Comparison of ENCODE assay signal across 8 cellular contexts in the genomic region with DNA sequence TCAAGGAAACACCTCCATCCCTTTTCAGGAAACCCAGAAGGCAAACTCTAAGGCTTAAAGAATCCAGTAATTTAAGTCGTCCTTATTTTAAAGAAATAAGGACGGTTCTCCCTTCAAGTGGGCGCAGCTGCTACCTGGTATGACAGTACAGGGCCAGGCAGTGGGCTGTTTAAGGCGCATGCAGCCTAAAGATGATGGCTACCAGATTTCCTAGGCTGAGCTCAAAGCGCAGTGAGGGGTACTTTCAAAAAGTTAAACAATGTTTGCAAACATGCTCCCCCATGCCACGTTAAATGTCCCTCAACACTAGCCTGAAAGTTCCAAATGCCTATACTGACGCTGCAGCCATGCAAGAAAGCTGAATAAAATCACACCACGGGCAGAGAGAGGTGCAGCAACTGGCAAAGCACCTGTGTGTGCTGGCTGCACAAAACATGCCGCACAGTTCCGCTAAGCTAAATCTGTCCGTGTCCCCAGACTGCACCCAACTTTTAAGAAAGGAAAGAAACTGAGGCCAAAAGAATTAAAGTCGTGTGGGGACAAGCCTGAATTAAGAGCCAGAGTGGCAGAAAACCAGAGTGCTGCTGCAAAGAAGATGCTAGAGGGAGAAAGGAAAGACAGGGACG. TPM values are rescaled to one million over a fixed set of nuclear protein-coding genes. Genes with fewer than 3 reads are reported as not detected.
DNase-seq lines count a peak whose midpoint lies in the region; ATAC-seq and TF ChIP-seq lines count a peak whose summit lies in the region.

No MANE protein-coding gene starts in this region.

- no peaks in the 10 kb centered on the region for H3K79me2 ChIP-seq in OCI-LY1 (ENCODE audit: insufficient read depth, low read length)

- TF ChIP-seq POLR2A in breast epithelium (IDR thresholded peaks at IDR 0.05): no peak

- H3K9ac ChIP-seq in OCI-LY1 (ENCODE audit: low read length) (peak overlapping the region; percentile 69), stomach smooth muscle (ENCODE audit: low read length in 2 of 2) (peak overlapping the region; percentile 69 to 76)

- intact Hi-C loops in breast epithelium (cut with DNase I; ENCODE audit: low total_unique reads): no loop called here

- TF ChIP-seq CTCF in OCI-LY1 (IDR thresholded peaks at IDR 0.05; ENCODE audit: low read length) (no peak), breast epithelium (IDR thresholded peaks at IDR 0.05) (no peak)

- H3K4me2 ChIP-seq in OCI-LY1 (ENCODE audit: low read length): peak overlapping the region; percentile 75

- no peaks in the 10 kb centered on the region for H3K36me3 ChIP-seq in OCI-LY1 (ENCODE audit: insufficient read depth, low read length)
- no peaks in the 10 kb centered on the region for H3K36me3 ChIP-seq in breast epithelium
- H3K36me3 ChIP-seq in stomach smooth muscle (ENCODE audit: control insufficient read depth in 2 of 2, insufficient read depth in 2 of 2, low read length in 2 of 2): no peaks in the 10 kb centered on the region

- H3F3A ChIP-seq in OCI-LY1 (ENCODE audit: insufficient read depth, low read length): no peaks in the 10 kb centered on the region

- H3K9me3 ChIP-seq in OCI-LY1 (ENCODE audit: low read length) (no peaks in the 10 kb centered on the region), breast epithelium (no peaks in the 10 kb centered on the region), stomach smooth muscle (ENCODE audit: control insufficient read depth in 2 of 2, low read length in 2 of 2) (no peaks in the 10 kb centered on the region)

- H4K20me1 ChIP-seq in OCI-LY1 (ENCODE audit: insufficient read depth, low read length): no peaks in the 10 kb centered on the region

- ATAC-seq in HG02798 (IDR thresholded peaks at IDR 0.05; ENCODE audit: poor library complexity, unreplicated experiment): peak; percentile 29

- DNase-seq in activated gamma-delta T cell treated with Interleukin-2 at 50 U/mL for 16 hours (peak; percentile 7), activated gamma-delta T cell (lab: John Stamatoyannopoulos, UW) (no peak), breast epithelium (ENCODE audit: low spot score in 2 of 2) (no peak), foreskin melanocyte (no peak)

- H3K4me3 ChIP-seq in OCI-LY1 (ENCODE audit: low read depth, low read length, poor library complexity, severe bottlenecking): peak overlapping the region; percentile 70
- H3K4me3 ChIP-seq in breast epithelium: peak overlapping the region; percentile 66 to 85 (median 75)
- H3K4me3 ChIP-seq in stomach smooth muscle (ENCODE audit: low read length in 2 of 2): peak overlapping the region; percentile 87 to 96

- H3K27ac ChIP-seq in OCI-LY1 (ENCODE audit: low read depth, low read length, poor library complexity, severe bottlenecking): peak overlapping the region; percentile 67
- H3K27ac ChIP-seq in breast epithelium: peak overlapping the region; percentile 90 to 95
- peak overlapping the region; percentile 97 for H3K27ac ChIP-seq in layer of hippocampus (ENCODE audit: low read depth, low read length)
- peak overlapping the region; percentile 18 for H3K27ac ChIP-seq in stomach smooth muscle (ENCODE audit: low read length)

- no peaks in the 10 kb centered on the region for H3K27me3 ChIP-seq in OCI-LY1 (ENCODE audit: insufficient read depth, low read length)
- no peaks in the 10 kb centered on the region for H3K27me3 ChIP-seq in breast epithelium
- H3K27me3 ChIP-seq in layer of hippocampus (ENCODE audit: control insufficient read depth, insufficient read depth, low read length): no peaks in the 10 kb centered on the region
- no peaks in the 10 kb centered on the region for H3K27me3 ChIP-seq in stomach smooth muscle (ENCODE audit: control insufficient read depth in 1 of 2, insufficient read depth in 2 of 2, low read length in 2 of 2)

- H3K4me1 ChIP-seq in OCI-LY1 (ENCODE audit: insufficient read depth, low read length, severe bottlenecking) (peaks cover 48% of the 10 kb centered on the region), breast epithelium (peaks cover 0 to 10% of the 10 kb centered on the region in 2 donors), stomach smooth muscle (ENCODE audit: control insufficient read depth, insufficient read depth, low read length) (peaks cover 2% of the 10 kb centered on the region)

- no peaks in the 10 kb centered on the region for H3K9me2 ChIP-seq in OCI-LY1 (ENCODE audit: low read depth, low read length)

- no peak overlapping the region for H2AFZ ChIP-seq in OCI-LY1 (ENCODE audit: low read length)

RNA-seq across cellular contexts. Expression of gene HIBCH, which starts 0.6 kb away (rescaled TPM):
- 10 to 100 TPM; 22.2 to 31.8 (median 22.9) TPM for total RNA-seq in breast epithelium

RNA-seq across cellular contexts. Expression of gene INPP1, which starts 24.3 kb away (rescaled TPM):
- total RNA-seq in breast epithelium: 10 to 100 TPM in 2 of 3 donors, 1 to 10 TPM in 1; 7.4 to 24.3 (median 15.5) TPM

Comparison
In these comparisons a context has a peak if more than half of its experiments do, and no peak if none do; other contexts are left out.
1. H3K27ac ChIP-seq: peak in every context shown above with its lines; median percentile 97 in layer of hippocampus; 92 in breast epithelium; 67 in OCI-LY1; 18 in stomach smooth muscle.